Comparison of ENCODE assay signal across 25 cellular contexts in the genomic region with DNA sequence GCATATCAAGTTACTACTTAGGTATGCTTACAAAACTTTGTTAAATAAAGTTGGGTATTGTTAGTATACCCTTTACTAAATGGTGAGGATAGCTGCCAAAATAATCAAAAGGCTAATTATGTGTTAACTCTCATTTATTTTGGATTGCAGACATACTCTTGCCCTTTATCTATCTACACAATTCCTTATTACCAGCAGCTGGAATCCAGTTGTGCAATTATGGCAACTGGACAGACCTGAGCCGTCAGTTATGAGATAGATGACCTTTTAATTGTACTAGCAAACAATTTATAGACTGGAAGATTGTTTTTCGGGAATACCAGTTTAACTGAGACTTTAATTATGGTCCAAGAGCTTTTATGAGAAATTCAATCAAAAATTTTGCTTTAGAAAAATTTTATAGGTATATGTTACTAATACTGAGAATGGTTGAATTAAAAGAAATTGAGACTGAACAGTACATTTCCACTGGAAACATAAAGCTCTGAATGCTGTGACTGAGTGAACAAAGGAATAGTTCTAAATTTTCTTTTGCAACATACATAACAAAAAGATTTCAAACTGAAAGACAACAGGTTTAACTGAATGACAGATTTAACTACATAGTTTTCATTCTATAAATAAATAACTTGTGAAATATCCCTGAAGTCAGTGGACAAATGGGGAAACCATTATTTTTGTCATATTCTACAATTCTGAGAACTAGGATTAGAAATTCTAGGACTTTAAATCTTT.
"Had no signal": no experiment of that assay in that cellular context is flagged by ENCODE, and none has a peak within 500 bp of the region (broad histone marks: within the 10 kb centered on the region; RNA-seq: fewer than 3 reads in every experiment).

No MANE protein-coding gene starts in this region.

- H3K27ac ChIP-seq: coronary artery, esophagus muscularis mucosa, foreskin keratinocyte, gastroesophageal sphincter, hepatocyte, left lung, neural progenitor cell, psoas muscle, suprapubic skin, transverse colon had no signal

- H3K9me3 ChIP-seq: esophagus muscularis mucosa, gastroesophageal sphincter, heart left ventricle, left lung, psoas muscle, suprapubic skin, transverse colon had no signal

- ATAC-seq: foreskin keratinocyte; gastroesophageal sphincter; heart left ventricle; left cardiac atrium; left lung; naive thymus-derived CD4-positive, alpha-beta T cell; psoas muscle; stimulated activated naive CD8-positive, alpha-beta T cell treated with anti-CD3 and anti-CD28 coated beads, Interleukin-15, amount 100 ng/mL, for 72 hours had no signal

- DNase-seq: effector memory CD4-positive, alpha-beta T cell; foreskin keratinocyte; heart left ventricle; left cardiac atrium; left lung; mesenchymal stem cell; midbrain; naive thymus-derived CD4-positive, alpha-beta T cell; nucleus accumbens; psoas muscle; right cardiac atrium; small intestine; stimulated activated CD4-positive, alpha-beta T cell treated with anti-CD3 and anti-CD28 coated beads, Interleukin-12 subunit alpha, Interleukin-12 subunit beta, amount 100 ng/mL, for 4 hours; stimulated activated CD4-positive, alpha-beta T cell treated with anti-CD3 and anti-CD28 coated beads, Interleukin-1b, Interleukin-23, amount 100 ng/mL, for 48 hours; stimulated activated CD4-positive, alpha-beta T cell treated with anti-CD3 and anti-CD28 coated beads, Interleukin-4, amount 100 ng/mL, for 1 hour; stimulated activated CD8-positive, alpha-beta memory T cell treated with anti-CD3 and anti-CD28 coated beads, Interleukin-4, amount 100 ng/mL, for 48 hours; stimulated activated naive CD4-positive, alpha-beta T cell; stimulated activated naive CD8-positive, alpha-beta T cell treated with anti-CD3 and anti-CD28 coated beads, Interleukin-15, amount 100 ng/mL, for 72 hours; transverse colon had no signal

- H3K4me1 ChIP-seq: esophagus muscularis mucosa, gastroesophageal sphincter, neural progenitor cell, psoas muscle, suprapubic skin, transverse colon had no signal

- H3K4me3 ChIP-seq: coronary artery, esophagus muscularis mucosa, gastroesophageal sphincter, heart left ventricle, hepatocyte, left lung, neural progenitor cell, psoas muscle, suprapubic skin, transverse colon had no signal

- H3K27me3 ChIP-seq: esophagus muscularis mucosa, foreskin keratinocyte, gastroesophageal sphincter, heart left ventricle, hepatocyte, left lung, neural progenitor cell, suprapubic skin, transverse colon had no signal
